ENCODE assay signal across 8 cellular contexts in genomic region chr10:73771722-73772279, GRCh38. TPM values are rescaled to one million over a fixed set of nuclear protein-coding genes. Genes with fewer than 3 reads are reported as not detected.
A peak's percentile ranks its signal among the peaks of the same experiment; 100 is the strongest.
DNase-seq lines count a peak whose midpoint lies in the region; ATAC-seq lines count a peak whose summit lies in the region.

No MANE protein-coding gene starts in this region.

- peaks cover 62% of the 10 kb centered on the region for H3K4me1 Mint-ChIP-seq in central memory CD8-positive, alpha-beta T cell

- H3K9me3 ChIP-seq in BLaER1: no peaks in the 10 kb centered on the region

- peak; percentile 52 for DNase-seq in T follicular helper cell (ENCODE audit: low read depth)
- no peak for DNase-seq in central memory CD8-positive, alpha-beta T cell (ENCODE audit: low spot score in 2 of 2)
- no peak for DNase-seq in left lobe of liver (ENCODE audit: low spot score)
- peak; percentile 69 to 72 for DNase-seq in stimulated activated CD4-positive, alpha-beta T cell treated with anti-CD3 and anti-CD28 coated beads, Interleukin-2, amount 100 ng/mL, for 48 hours
- DNase-seq in amniotic stem cell (lab: John Stamatoyannopoulos, UW): no peak

- H3K4me1 ChIP-seq in BLaER1: peaks cover 73% of the 10 kb centered on the region

- no peaks in the 10 kb centered on the region for H3K27me3 Mint-ChIP-seq in central memory CD8-positive, alpha-beta T cell

- peaks cover 61% of the 10 kb centered on the region for H3K36me3 ChIP-seq in BLaER1

- peak overlapping the region; percentile 84 for H3K4me3 ChIP-seq in BLaER1

- peak overlapping the region; percentile 89 for H3K27ac Mint-ChIP-seq in central memory CD8-positive, alpha-beta T cell (ENCODE audit: low read depth)

- ATAC-seq in GM19023 (IDR thresholded peaks at IDR 0.05; ENCODE audit: unreplicated experiment): peak; percentile 5
- ATAC-seq in HG03469 (IDR thresholded peaks at IDR 0.05; ENCODE audit: unreplicated experiment): peak; percentile 23
- ATAC-seq in central memory CD8-positive, alpha-beta T cell (replicated peaks; ENCODE audit: extremely low read depth, poor library complexity, severe bottlenecking): peak; percentile 38
- ATAC-seq in left lobe of liver: peak; percentile 7

- H3K4me2 ChIP-seq in BLaER1: peak overlapping the region; percentile 99

- peak overlapping the region; percentile 84 for H3K9ac ChIP-seq in BLaER1

- no peaks in the 10 kb centered on the region for H3K27me3 ChIP-seq in BLaER1

- H3K9me3 Mint-ChIP-seq in central memory CD8-positive, alpha-beta T cell: no peaks in the 10 kb centered on the region

- peaks cover 71% of the 10 kb centered on the region for H3K36me3 Mint-ChIP-seq in central memory CD8-positive, alpha-beta T cell (ENCODE audit: insufficient read depth)

- peaks cover 42% of the 10 kb centered on the region for H4K20me1 ChIP-seq in BLaER1

- H3K4me3 Mint-ChIP-seq in central memory CD8-positive, alpha-beta T cell: peak overlapping the region; percentile 86

- H3K27ac ChIP-seq in BLaER1: peak overlapping the region; percentile 89

RNA-seq across cellular contexts. Expression of gene CHCHD1, which starts 10.0 kb away (rescaled TPM):
- 14.1 TPM for total RNA-seq in left lobe of liver

RNA-seq across cellular contexts. Expression of gene ZSWIM8, which starts 13.6 kb away (rescaled TPM):
- total RNA-seq in left lobe of liver: 101 TPM

RNA-seq across cellular contexts. Expression of gene SEC24C, which starts 27.6 kb away (rescaled TPM):
- 38.5 TPM for total RNA-seq in left lobe of liver

RNA-seq across cellular contexts. Expression of gene NDST2, which starts 39.6 kb away (rescaled TPM):
- 11.5 TPM for total RNA-seq in left lobe of liver

Comparison
In these comparisons a context has a peak if more than half of its experiments do, and no peak if none do; other contexts are left out.
1. DNase-seq: peak in T follicular helper cell (single experiment) and stimulated activated CD4-positive, alpha-beta T cell treated with anti-CD3 and anti-CD28 coated beads, Interleukin-2, amount 100 ng/mL, for 48 hours (2 of 2); none in central memory CD8-positive, alpha-beta T cell (0 of 2), left lobe of liver (single experiment) and amniotic stem cell (single experiment).
2. Peak in every context shown above with its lines, with median percentiles within 50 percentile points of each other: ATAC-seq.